Comparison of ENCODE assay signal across 8 cellular contexts in the genomic region with DNA sequence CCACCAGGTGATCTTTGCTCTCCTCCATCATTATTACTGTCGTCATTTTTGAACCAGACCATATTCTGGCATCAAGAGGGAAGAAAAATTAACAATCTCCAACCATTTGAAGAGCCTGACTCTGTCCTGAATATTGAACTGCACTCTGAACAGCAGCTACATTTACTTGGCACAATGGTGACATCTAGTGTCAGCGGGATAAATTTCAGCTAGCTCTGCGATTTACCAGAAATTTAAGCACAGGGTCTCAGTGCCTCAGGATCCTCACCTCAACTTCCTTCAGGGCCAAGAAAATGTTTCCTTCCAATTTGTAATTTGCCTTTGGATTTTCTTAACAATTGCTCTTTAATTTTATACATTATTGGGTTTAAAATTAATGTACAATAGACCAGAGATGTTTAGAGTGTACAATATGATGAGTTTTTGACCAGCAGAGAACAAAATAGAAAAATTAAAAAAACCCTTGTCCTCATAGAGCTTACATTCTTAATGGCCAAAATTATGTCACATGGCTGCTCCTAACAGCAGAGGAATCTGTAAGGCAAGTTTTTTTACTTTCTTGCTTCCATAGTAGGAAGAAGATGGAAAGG. TPM values are rescaled to one million over a fixed set of nuclear protein-coding genes. Genes with fewer than 3 reads are reported as not detected.
DNase-seq lines count a peak whose midpoint lies in the region; ATAC-seq and TF ChIP-seq lines count a peak whose summit lies in the region.

No MANE protein-coding gene starts in this region.

- no peaks in the 10 kb centered on the region for H3K27me3 ChIP-seq in hepatocyte

- TF ChIP-seq CTCF in 22Rv1 (IDR thresholded peaks at IDR 0.05), result peak; percentile 79
- TF ChIP-seq CTCF in GM12864 (IDR thresholded peaks at IDR 0.05; ENCODE audit: low read depth, low read length, missing control alignments), result peak; percentile 66
- TF ChIP-seq CTCF in hepatocyte (IDR thresholded peaks at IDR 0.05; ENCODE audit: poor library complexity), result peak; percentile 77

- DNase-seq in GM12864 (ENCODE audit: low read depth), result peak; percentile 45
- peak; percentile 79 to 89 for DNase-seq in Kasumi-1 (lab: John Stamatoyannopoulos, UW)
- DNase-seq in SK-MEL-5 (ENCODE audit: low read depth, low spot score), result peak; percentile 68
- DNase-seq in amniotic epithelial cell (ENCODE audit: low read depth), result peak; percentile 54
- peak; percentile 63 for DNase-seq in hepatocyte (ENCODE audit: low spot score)
- DNase-seq in stimulated activated CD4-positive, alpha-beta T cell treated with anti-CD3 and anti-CD28 coated beads, Interleukin-12 subunit alpha, Interleukin-12 subunit beta, amount 100 ng/mL, for 4 hours, result peak; percentile 19

- no peak for ATAC-seq in HG02571 (IDR thresholded peaks at IDR 0.05; ENCODE audit: unreplicated experiment)

- H3K9me3 ChIP-seq in hepatocyte (ENCODE audit: low read depth), result no peaks in the 10 kb centered on the region

- H3K27ac ChIP-seq in 22Rv1, result no peak overlapping the region
- no peak overlapping the region for H3K27ac ChIP-seq in hepatocyte

- no peak overlapping the region for H3K4me3 ChIP-seq in GM12864 (ENCODE audit: low read depth, low read length)
- no peak overlapping the region for H3K4me3 ChIP-seq in hepatocyte

- in situ Hi-C loops in SK-MEL-5 (cut with HindIII; ENCODE audit: low pct_unique_long_range_greater_than_20kb, low sequenced_read_pairs), result no loop called here

- no peak overlapping the region for H2AFZ ChIP-seq in hepatocyte

- H3K4me2 ChIP-seq in hepatocyte, result no peak overlapping the region

- H3K79me2 ChIP-seq in hepatocyte, result no peaks in the 10 kb centered on the region

- H3K9me2 ChIP-seq in hepatocyte (replicated peaks; ENCODE audit: insufficient read depth), result no peaks in the 10 kb centered on the region

- H3K36me3 ChIP-seq in hepatocyte (replicated peaks; ENCODE audit: insufficient read depth, low read depth), result no peaks in the 10 kb centered on the region

- 1% methylated on average over 3 of the region's 3 CpGs for WGBS in hepatocyte (ENCODE audit: low lambda C conversion rate, missing lambda C conversion rate)

- no peaks in the 10 kb centered on the region for H3K4me1 ChIP-seq in hepatocyte (ENCODE audit: insufficient read depth)

- no peaks in the 10 kb centered on the region for H4K20me1 ChIP-seq in hepatocyte (ENCODE audit: insufficient read depth, poor library complexity, severe bottlenecking)

RNA-seq across cellular contexts. Expression of gene ZNF19, which starts 10.7 kb away (rescaled TPM):
- total RNA-seq in SK-MEL-5 (2014; rRNA removed; shearing (Covaris generic)), result 2.2 and 3.3 TPM in 2 replicates
- 1.0 and 1.4 TPM in 2 replicates for polyA plus RNA-seq in SK-MEL-5 (2015; cell fraction: cytosol; rRNA removed)
- 11.4 and 15.3 TPM in 2 replicates for polyA plus RNA-seq in SK-MEL-5 (2015; cell fraction: nucleus; rRNA removed)
- total RNA-seq in hepatocyte, result 4.1 and 5.4 TPM in 2 replicates
- polyA plus RNA-seq in hepatocyte, result 2.8 and 3.7 TPM in 2 replicates

RNA-seq across cellular contexts. Expression of gene CHST4, which starts 26.4 kb away (rescaled TPM):
- not detected in 2 replicates for total RNA-seq in SK-MEL-5 (2014; rRNA removed; shearing (Covaris generic))
- polyA plus RNA-seq in SK-MEL-5 (2015; cell fraction: cytosol; rRNA removed), result not detected in 2 replicates
- not detected in 2 replicates for polyA plus RNA-seq in SK-MEL-5 (2015; cell fraction: nucleus; rRNA removed)
- 0.10 and 0.28 TPM in 2 replicates for total RNA-seq in hepatocyte
- 0.06 TPM in 1 of 2 replicates, not detected in the other for polyA plus RNA-seq in hepatocyte

RNA-seq across cellular contexts. Expression of gene ZNF23, which starts 37.8 kb away (rescaled TPM):
- 7.5 and 10.7 TPM in 2 replicates for total RNA-seq in SK-MEL-5 (2014; rRNA removed; shearing (Covaris generic))
- 3.4 and 3.8 TPM in 2 replicates for polyA plus RNA-seq in SK-MEL-5 (2015; cell fraction: cytosol; rRNA removed)
- polyA plus RNA-seq in SK-MEL-5 (2015; cell fraction: nucleus; rRNA removed), result 15.8 and 23.9 TPM in 2 replicates
- total RNA-seq in hepatocyte, result 6.2 and 7.1 TPM in 2 replicates
- polyA plus RNA-seq in hepatocyte, result 5.3 and 6.9 TPM in 2 replicates

RNA-seq across cellular contexts. Expression of gene TLE7, which starts 58.0 kb away (rescaled TPM):
- not detected in 2 replicates for total RNA-seq in SK-MEL-5 (2014; rRNA removed; shearing (Covaris generic))
- not detected in 2 replicates for polyA plus RNA-seq in SK-MEL-5 (2015; cell fraction: cytosol; rRNA removed)
- not detected in 2 replicates for polyA plus RNA-seq in SK-MEL-5 (2015; cell fraction: nucleus; rRNA removed)
- not detected in 2 replicates for total RNA-seq in hepatocyte
- not detected in 2 replicates for polyA plus RNA-seq in hepatocyte

Comparison
In these comparisons a context has a peak if more than half of its experiments do, and no peak if none do; other contexts are left out.
1. DNase-seq: peak in every context shown above with its lines; median percentile 84 in Kasumi-1; 68 in SK-MEL-5; 63 in hepatocyte; 54 in amniotic epithelial cell; 45 in GM12864; 19 in stimulated activated CD4-positive, alpha-beta T cell treated with anti-CD3 and anti-CD28 coated beads, Interleukin-12 subunit alpha, Interleukin-12 subunit beta, amount 100 ng/mL, for 4 hours.